20 cellular contexts compared by ENCODE assay signal in genomic region chr20:8223096-8223870, GRCh38.
A peak's percentile ranks its signal among the peaks of the same experiment; 100 is the strongest.
DNase-seq lines count a peak whose midpoint lies in the region; ATAC-seq, FAIRE-seq and TF ChIP-seq lines count a peak whose summit lies in the region.
"Had no signal": no experiment of that assay in that cellular context is flagged by ENCODE, and none has a peak within 500 bp of the region (broad histone marks: within the 10 kb centered on the region; RNA-seq: fewer than 3 reads in every experiment).

No MANE protein-coding gene starts in this region.

- TF ChIP-seq EP300 in HepG2 (IDR thresholded peaks at IDR 0.05; ENCODE audit: low read depth in 2 of 2, low read length in 2 of 2) (no peak), HepG2 (CRISPR knock-in tag; IDR thresholded peaks at IDR 0.05; ENCODE audit: borderline replicate concordance) (no peak), gastroesophageal sphincter (IDR thresholded peaks at IDR 0.05) (no peak)

- peaks cover 2% of the 10 kb centered on the region for H3K9me3 Mint-ChIP-seq in astrocyte (ENCODE audit: unreplicated experiment)
- H3K9me3 Mint-ChIP-seq in activated CD8-positive, alpha-beta T cell treated with anti-CD3 and anti-CD28 coated beads for 36 hours: no peaks in the 10 kb centered on the region
- H3K9me3 Mint-ChIP-seq: activated T-helper 2 cell treated with anti-CD3 and anti-CD28 coated beads, Interferon-gamma antibody, Interleukin-2, Interleukin-4, amounts not matched to agents 10 μg/mL and 5 μg/mL and 100 μg/mL, durations not matched to agents 14 hours and 24 hours and 36 hours; central memory CD8-positive, alpha-beta T cell; H9; T-helper 1 cell treated with Interleukin-12 subunit alpha and Interleukin-12 subunit beta and Interleukin-4 antibody, amounts not matched to agents 30 μg/mL and 1 μg/mL, for 36 hours; type B pancreatic cell had no signal

- 72% methylated on average over 2 of the region's 2 CpGs for WGBS in HepG2 (ENCODE audit: low lambda C conversion rate)
- 57% methylated on average over 2 of the region's 2 CpGs for WGBS in right lobe of liver (ENCODE audit: insufficient coverage, low coverage, low lambda C conversion rate, missing lambda C conversion rate)
- 12 to 35% methylated on average over 2 of the region's 2 CpGs for WGBS in gastroesophageal sphincter (ENCODE audit: low coverage in 1 of 2), 2 donors

- no peak for TF ChIP-seq CTCF in HepG2 (CRISPR knock-in tag; IDR thresholded peaks at IDR 0.05)
- no peak for TF ChIP-seq CTCF in right lobe of liver (IDR thresholded peaks at IDR 0.05)
- TF ChIP-seq CTCF in astrocyte (IDR thresholded peaks at IDR 0.05; ENCODE audit: insufficient read depth, low read depth, low read length): no peak
- no peak for TF ChIP-seq CTCF in gastroesophageal sphincter (IDR thresholded peaks at IDR 0.05)
- no peak for TF ChIP-seq CTCF in activated CD8-positive, alpha-beta T cell treated with anti-CD3 and anti-CD28 coated beads for 36 hours (IDR thresholded peaks at IDR 0.05)

- no peak overlapping the region for H2AFZ ChIP-seq in HepG2 (ENCODE audit: low read length)
- H2AFZ ChIP-seq in astrocyte (ENCODE audit: low read depth, low read length): no peak overlapping the region

- H3K36me3 ChIP-seq in HepG2 (replicated peaks in 1 of 2; ENCODE audit: control insufficient read depth in 1 of 2, insufficient read depth in 2 of 2, low read length in 2 of 2) (peaks cover 0 to 2% of the 10 kb centered on the region in 2 experiments), right lobe of liver (no peaks in the 10 kb centered on the region), astrocyte (ENCODE audit: insufficient read depth, low read length) (no peaks in the 10 kb centered on the region), gastroesophageal sphincter (no peaks in the 10 kb centered on the region)

- H3K36me3 Mint-ChIP-seq in astrocyte (ENCODE audit: low read depth, unreplicated experiment): no peaks in the 10 kb centered on the region
- H3K36me3 Mint-ChIP-seq in activated CD8-positive, alpha-beta T cell treated with anti-CD3 and anti-CD28 coated beads for 36 hours (ENCODE audit: low read depth): no peaks in the 10 kb centered on the region
- H3K36me3 Mint-ChIP-seq: type B pancreatic cell had no signal

- H3K79me2 ChIP-seq in HepG2 (ENCODE audit: insufficient read depth, low read length) (no peaks in the 10 kb centered on the region), astrocyte (ENCODE audit: insufficient read depth, low read length) (no peaks in the 10 kb centered on the region)

- intact Hi-C loops in HepG2 (cut with micrococcal nuclease; ENCODE audit: unreplicated experiment): no loop called here
- intact Hi-C loops in right lobe of liver (cut with DNase I): no loop called here
- intact Hi-C loops in activated CD8-positive, alpha-beta T cell treated with anti-CD3 and anti-CD28 coated beads for 36 hours (cut with micrococcal nuclease): no loop called here

- peak overlapping the region; percentile 93 for H3K27ac Mint-ChIP-seq in astrocyte (ENCODE audit: unreplicated experiment)
- H3K27ac Mint-ChIP-seq in activated CD8-positive, alpha-beta T cell treated with anti-CD3 and anti-CD28 coated beads for 36 hours: no peak overlapping the region
- H3K27ac Mint-ChIP-seq: activated T-helper 2 cell treated with anti-CD3 and anti-CD28 coated beads, Interferon-gamma antibody, Interleukin-2, Interleukin-4, amounts not matched to agents 10 μg/mL and 5 μg/mL and 100 μg/mL, durations not matched to agents 14 hours and 24 hours and 36 hours; H9; T-helper 1 cell treated with Interleukin-12 subunit alpha and Interleukin-12 subunit beta and Interleukin-4 antibody, amounts not matched to agents 30 μg/mL and 1 μg/mL, for 36 hours; type B pancreatic cell had no signal

- peak; percentile 50 for DNase-seq in HepG2 (ENCODE audit: low spot score)
- no peak for DNase-seq in right lobe of liver
- DNase-seq in astrocyte (ENCODE audit: low read depth): peak; percentile 91
- DNase-seq in activated gamma-delta T cell (lab: John Stamatoyannopoulos, UW): no peak
- DNase-seq in activated CD8-positive, alpha-beta T cell treated with anti-CD3 and anti-CD28 coated beads for 36 hours: no peak
- no peak for DNase-seq in substantia nigra (lab: John Stamatoyannopoulos, UW)
- no peak for DNase-seq in HUDEP-2 (lab: John Stamatoyannopoulos, UW; ENCODE audit: unreplicated experiment in 76 of 76)
- DNase-seq: activated CD4-positive, alpha-beta T cell treated with anti-CD3 and anti-CD28 coated beads, Interleukin-2, amount 50 U/mL, for 4 hours; DND-41; H9 had no signal

- H3K27ac ChIP-seq in HepG2 (ENCODE audit: extremely low read length, insufficient read depth, low read length): no peak overlapping the region
- H3K27ac ChIP-seq in right lobe of liver: no peak overlapping the region
- H3K27ac ChIP-seq in astrocyte (ENCODE audit: low read depth, low read length): peak overlapping the region; percentile 76
- H3K27ac ChIP-seq in gastroesophageal sphincter: peak overlapping the region; percentile 53 to 77 (median 68)
- H3K27ac ChIP-seq in substantia nigra (ENCODE audit: low read depth, low read length, poor library complexity, severe bottlenecking): no peak overlapping the region
- H3K27ac ChIP-seq: foreskin keratinocyte, skin epidermis had no signal

- no peaks in the 10 kb centered on the region for H3K27me3 ChIP-seq in HepG2 (ENCODE audit: control insufficient read depth in 1 of 2, insufficient read depth in 2 of 2, low read length in 2 of 2)
- no peaks in the 10 kb centered on the region for H3K27me3 ChIP-seq in right lobe of liver
- H3K27me3 ChIP-seq in astrocyte (ENCODE audit: insufficient read depth, low read length): no peaks in the 10 kb centered on the region
- no peaks in the 10 kb centered on the region for H3K27me3 ChIP-seq in gastroesophageal sphincter
- H3K27me3 ChIP-seq: foreskin keratinocyte had no signal

- ATAC-seq in HepG2 (no peak), right lobe of liver (no peak), gastroesophageal sphincter (peak; percentile 46)
- ATAC-seq in activated CD8-positive, alpha-beta T cell treated with anti-CD3 and anti-CD28 coated beads for 36 hours: no peak
- ATAC-seq: foreskin keratinocyte, Panc1 had no signal

- in situ Hi-C loops in HepG2 (cut with HindIII; ENCODE audit: extremely low pct_ligation_motif_present, low pct_unique_long_range_greater_than_20kb): no loop called here

- CTCF ChIA-PET in HepG2 (lab: Yijun Ruan, JAX; ENCODE audit: low intra/inter-chr PET ratio, low total read pairs): no interaction called here
- CTCF ChIA-PET in activated CD8-positive, alpha-beta T cell treated with anti-CD3 and anti-CD28 coated beads for 36 hours (lab: Charles Lee): no interaction called here

- no TSS peak for BruUV-seq in HepG2 (replicated peaks; lab: Mats Ljungman, UMichigan)

- TF ChIP-seq RAD21 in HepG2 (CRISPR knock-in tag; IDR thresholded peaks at IDR 0.05): no peak

- H4K20me1 ChIP-seq in HepG2 (ENCODE audit: insufficient read depth, low read length) (no peaks in the 10 kb centered on the region), astrocyte (ENCODE audit: insufficient read depth, low read length) (no peaks in the 10 kb centered on the region)

- peaks cover 25% of the 10 kb centered on the region for H3K4me1 Mint-ChIP-seq in astrocyte (ENCODE audit: low read depth, unreplicated experiment)
- peaks cover 1% of the 10 kb centered on the region for H3K4me1 Mint-ChIP-seq in activated CD8-positive, alpha-beta T cell treated with anti-CD3 and anti-CD28 coated beads for 36 hours (ENCODE audit: low read depth)

- H3K4me3 Mint-ChIP-seq in astrocyte (ENCODE audit: unreplicated experiment): no peak overlapping the region
- no peak overlapping the region for H3K4me3 Mint-ChIP-seq in activated CD8-positive, alpha-beta T cell treated with anti-CD3 and anti-CD28 coated beads for 36 hours
- H3K4me3 Mint-ChIP-seq: central memory CD8-positive, alpha-beta T cell; H9; T-helper 1 cell treated with Interleukin-12 subunit alpha and Interleukin-12 subunit beta and Interleukin-4 antibody, amounts not matched to agents 30 μg/mL and 1 μg/mL, for 36 hours; type B pancreatic cell had no signal

- H3K27me3 Mint-ChIP-seq in astrocyte (ENCODE audit: low read depth, unreplicated experiment): no peaks in the 10 kb centered on the region
- no peaks in the 10 kb centered on the region for H3K27me3 Mint-ChIP-seq in activated CD8-positive, alpha-beta T cell treated with anti-CD3 and anti-CD28 coated beads for 36 hours
- H3K27me3 Mint-ChIP-seq: central memory CD8-positive, alpha-beta T cell; type B pancreatic cell had no signal

- POLR2A ChIA-PET in HepG2 (lab: Yijun Ruan, JAX): no interaction called here
- POLR2A ChIA-PET in activated CD8-positive, alpha-beta T cell treated with anti-CD3 and anti-CD28 coated beads for 36 hours (lab: Charles Lee): no interaction called here

- H3K4me2 ChIP-seq in HepG2 (ENCODE audit: low read depth, low read length) (no peak overlapping the region), astrocyte (ENCODE audit: low read length) (peak overlapping the region; percentile 51)

- no peak for FAIRE-seq in HepG2 (lab: Jason Lieb, UNC)
- FAIRE-seq in astrocyte (lab: Jason Lieb, UNC): peak; percentile 90
- FAIRE-seq: A204.1, keratinocyte had no signal

- H3K4me3 ChIP-seq in HepG2 (replicated peaks in 1 of 3; ENCODE audit: insufficient read depth in 1 of 3, low read depth in 2 of 3, low read length in 3 of 3) (no peak overlapping the region), right lobe of liver (no peak overlapping the region), astrocyte (ENCODE audit: insufficient read depth, low read depth, low read length) (no peak overlapping the region), gastroesophageal sphincter (no peak overlapping the region)
- H3K4me3 ChIP-seq: skin epidermis had no signal

- TF ChIP-seq POLR2A in HepG2 (IDR thresholded peaks at IDR 0.05; ENCODE audit: insufficient read depth in 1 of 2, low read depth in 2 of 2, low read length in 2 of 2) (no peak), right lobe of liver (IDR thresholded peaks at IDR 0.05) (no peak), gastroesophageal sphincter (IDR thresholded peaks at IDR 0.05) (no peak)

- H3K9ac ChIP-seq in HepG2 (ENCODE audit: insufficient read depth, low read depth, low read length): no peak overlapping the region
- peak overlapping the region; percentile 41 for H3K9ac ChIP-seq in astrocyte (ENCODE audit: low read length)

- H3K9me3 ChIP-seq in HepG2 (ENCODE audit: low read length) (no peaks in the 10 kb centered on the region), right lobe of liver (no peaks in the 10 kb centered on the region), astrocyte (ENCODE audit: insufficient read depth, low read depth, low read length) (no peaks in the 10 kb centered on the region), gastroesophageal sphincter (no peaks in the 10 kb centered on the region)

- peaks cover 28% of the 10 kb centered on the region for H3K4me1 ChIP-seq in HepG2 (ENCODE audit: insufficient read depth, low read length)
- H3K4me1 ChIP-seq in right lobe of liver: peaks cover 0 to 5% (median 0%) of the 10 kb centered on the region in 4 donors
- H3K4me1 ChIP-seq in astrocyte (ENCODE audit: insufficient read depth, low read length): peaks cover 29% of the 10 kb centered on the region
- peaks cover 0 to 86% (median 20%) of the 10 kb centered on the region in 3 donors for H3K4me1 ChIP-seq in gastroesophageal sphincter
- H3K4me1 ChIP-seq: foreskin keratinocyte had no signal

Comparison
In these comparisons a context has a peak if more than half of its experiments do, and no peak if none do; other contexts are left out.
1. DNase-seq: peak in HepG2 (single experiment) and astrocyte (single experiment); none in right lobe of liver (0 of 3), activated gamma-delta T cell (single experiment), activated CD8-positive, alpha-beta T cell treated with anti-CD3 and anti-CD28 coated beads for 36 hours (single experiment), substantia nigra (0 of 49) and HUDEP-2 (0 of 76).
2. H3K27ac ChIP-seq: peak in astrocyte (single experiment) and gastroesophageal sphincter (4 of 4); none in HepG2 (single experiment), right lobe of liver (0 of 3) and substantia nigra (single experiment).